14 cellular contexts compared by ENCODE assay signal in genomic region chr12:124556896-124557501, GRCh38. TPM values are rescaled to one million over a fixed set of nuclear protein-coding genes. Genes with fewer than 3 reads are reported as not detected.
DNase-seq lines count a peak whose midpoint lies in the region; ATAC-seq and TF ChIP-seq lines count a peak whose summit lies in the region.
"Had no signal": no experiment of that assay in that cellular context is flagged by ENCODE, and none has a peak within 500 bp of the region (broad histone marks: within the 10 kb centered on the region; RNA-seq: fewer than 3 reads in every experiment).

No MANE protein-coding gene starts in this region.

- CTCF ChIA-PET in activated B cell treated with CpG ODN at 0.5 μM for 24 hours (lab: Charles Lee) = no interaction called here
- CTCF ChIA-PET in OCI-LY7 (lab: Charles Lee; ENCODE audit: unreplicated experiment) = interaction anchor here (0.6 kb wide), 1 partner anchor 127 kb away, joined by 4 read pairs; no protein-coding TSS in a partner anchor

- H3K36me3 Mint-ChIP-seq in activated B cell treated with CpG ODN at 0.5 μM for 24 hours (ENCODE audit: low read depth) = peaks cover 12% of the 10 kb centered on the region

- POLR2A ChIA-PET in activated B cell treated with CpG ODN at 0.5 μM for 24 hours (lab: Charles Lee) (no interaction called here), OCI-LY7 (lab: Charles Lee) (no interaction called here)

- H3K27me3 Mint-ChIP-seq in activated B cell treated with CpG ODN at 0.5 μM for 24 hours = no peaks in the 10 kb centered on the region

- ATAC-seq in activated B cell treated with CpG ODN at 0.5 μM for 24 hours (ENCODE audit: low read depth) = no peak
- no peak for ATAC-seq in HG02870 (IDR thresholded peaks at IDR 0.05; ENCODE audit: unreplicated experiment)

- H3K9me3 Mint-ChIP-seq in activated B cell treated with CpG ODN at 0.5 μM for 24 hours = peaks cover 5% of the 10 kb centered on the region

- peaks cover 37% of the 10 kb centered on the region; the same call in 1 of the 2 replicates for H4K20me1 ChIP-seq in OCI-LY7 (ENCODE audit: insufficient read depth, low read length)

- intact Hi-C loops in activated B cell treated with CpG ODN at 0.5 μM for 24 hours (cut with micrococcal nuclease) = no loop called here
- intact Hi-C loops in OCI-LY7 (cut with micrococcal nuclease; ENCODE audit: unreplicated experiment) = no loop called here

- peak overlapping the region; percentile 10 for H3K9ac ChIP-seq in rectal smooth muscle tissue (ENCODE audit: low read length)

- peaks cover 48% of the 10 kb centered on the region for H3K79me2 ChIP-seq in OCI-LY7 (ENCODE audit: insufficient read depth, low read depth, low read length)

- peak overlapping the region; percentile 24 for H3K27ac Mint-ChIP-seq in activated B cell treated with CpG ODN at 0.5 μM for 24 hours

- H3K9me2 ChIP-seq in OCI-LY7 (ENCODE audit: insufficient read depth, low read length) = no peaks in the 10 kb centered on the region

- DNase-seq in COR-L47 (lab: John Stamatoyannopoulos, UW) (peak; percentile 39), activated B cell treated with CpG ODN at 0.5 μM for 24 hours (no peak), hippocampal formation (lab: John Stamatoyannopoulos, UW) (peak; percentile 25 to 61), OCI-LY7 (ENCODE audit: low spot score) (no peak), NCI-H1436 (lab: John Stamatoyannopoulos, UW) (no peak)
- DNase-seq in activated CD4-positive, alpha-beta T cell treated with anti-CD3 and anti-CD28 coated beads, Interleukin-2, amount 50 U/mL, for 48 hours = no peak
- DNase-seq: activated CD4-positive, alpha-beta T cell treated with anti-CD3 and anti-CD28 coated beads for 4 hours; activated gamma-delta T cell; esophagus squamous epithelium; KBM-7; SW 1271 had no signal

- no peaks in the 10 kb centered on the region for H3K27me3 ChIP-seq in rectal smooth muscle tissue (ENCODE audit: control insufficient read depth, insufficient read depth, low read length)
- H3K27me3 ChIP-seq: esophagus squamous epithelium had no signal

- no peak overlapping the region for H2AFZ ChIP-seq in OCI-LY7 (ENCODE audit: low read length)

- no peak overlapping the region for H3K4me2 ChIP-seq in OCI-LY7 (ENCODE audit: low read length)

- no peaks in the 10 kb centered on the region for H3K9me3 ChIP-seq in OCI-LY7 (ENCODE audit: low read length)
- H3K9me3 ChIP-seq: esophagus squamous epithelium had no signal

- no peaks in the 10 kb centered on the region for H3K36me3 ChIP-seq in rectal smooth muscle tissue (ENCODE audit: control insufficient read depth, insufficient read depth, low read length)
- peaks cover 5% of the 10 kb centered on the region; the same call in 1 of the 2 replicates for H3K36me3 ChIP-seq in OCI-LY7 (ENCODE audit: insufficient read depth, low read length)

- H3K4me1 ChIP-seq in rectal smooth muscle tissue (ENCODE audit: control insufficient read depth, insufficient read depth, low read length) = peaks cover 29% of the 10 kb centered on the region
- H3K4me1 ChIP-seq in OCI-LY7 (ENCODE audit: insufficient read depth, low read length, poor library complexity, severe bottlenecking) = peaks cover 4% of the 10 kb centered on the region

- no TSS peak for BruUV-seq in OCI-LY7 (replicated peaks; lab: Mats Ljungman, UMichigan)

- no peak overlapping the region for H3K4me3 ChIP-seq in rectal smooth muscle tissue (ENCODE audit: low read length)
- no peak overlapping the region for H3K4me3 ChIP-seq in OCI-LY7 (ENCODE audit: low read depth, low read length, poor library complexity, severe bottlenecking)
- H3K4me3 ChIP-seq: esophagus squamous epithelium had no signal

- H3K27ac ChIP-seq in rectal smooth muscle tissue (ENCODE audit: low read depth, low read length) (peak overlapping the region; percentile 62), OCI-LY7 (ENCODE audit: low read depth, low read length, poor library complexity, severe bottlenecking) (no peak overlapping the region)
- H3K27ac ChIP-seq: C4-2B had no signal

- peaks cover 56% of the 10 kb centered on the region for H3K4me1 Mint-ChIP-seq in activated B cell treated with CpG ODN at 0.5 μM for 24 hours

- no peak overlapping the region for H3K4me3 Mint-ChIP-seq in activated B cell treated with CpG ODN at 0.5 μM for 24 hours

- no peak for TF ChIP-seq CTCF in activated B cell treated with CpG ODN at 0.5 μM for 24 hours (IDR thresholded peaks at IDR 0.05)
- TF ChIP-seq CTCF in OCI-LY7 (conservative IDR thresholded peaks at IDR 0.05; ENCODE audit: low read length) = no peak

RNA-seq across cellular contexts. Expression of gene NCOR2, which starts 10.4 kb away (rescaled TPM):
- 136 and 154 TPM in 2 replicates for total RNA-seq in activated B cell treated with CpG ODN at 0.5 μM for 24 hours
- 22.7 and 30.2 TPM in 2 replicates for total RNA-seq in OCI-LY7 (2014; rRNA removed; shearing (Covaris generic))
- 154 and 159 TPM in 2 replicates for total RNA-seq in OCI-LY7 (2022)

Comparison
In these comparisons a context has a peak if more than half of its experiments do, and no peak if none do; other contexts are left out.
1. DNase-seq: peak in COR-L47 (single experiment) and hippocampal formation (2 of 2); none in activated B cell treated with CpG ODN at 0.5 μM for 24 hours (single experiment), OCI-LY7 (single experiment), NCI-H1436 (single experiment) and activated CD4-positive, alpha-beta T cell treated with anti-CD3 and anti-CD28 coated beads, Interleukin-2, amount 50 U/mL, for 48 hours (0 of 2).